Comparison of ENCODE assay signal across 21 cellular contexts in the genomic region with DNA sequence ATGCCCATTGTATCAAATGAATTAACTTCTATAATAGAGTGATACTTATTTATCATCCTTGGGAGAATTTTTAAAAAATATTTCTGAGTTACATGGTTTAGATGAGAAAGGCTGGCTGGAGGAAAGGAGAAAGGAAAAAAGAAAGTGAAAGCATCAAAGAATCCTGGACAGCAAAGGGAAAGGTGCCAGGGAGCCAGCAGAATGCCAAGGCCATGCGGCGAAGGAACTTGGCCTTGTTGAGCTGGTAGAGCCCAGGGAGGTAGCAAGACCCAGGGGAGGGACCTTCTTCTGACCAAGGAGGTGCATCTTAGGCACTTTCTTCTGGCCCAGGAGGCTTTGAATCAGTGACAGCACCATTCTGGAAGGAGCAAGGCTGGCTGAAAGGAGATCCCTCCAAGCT.
A peak's percentile ranks its signal among the peaks of the same experiment; 100 is the strongest.
DNase-seq lines count a peak whose midpoint lies in the region; TF ChIP-seq lines count a peak whose summit lies in the region.
"Had no signal": no experiment of that assay in that cellular context is flagged by ENCODE, and none has a peak within 500 bp of the region (broad histone marks: within the 10 kb centered on the region; RNA-seq: fewer than 3 reads in every experiment).

No MANE protein-coding gene starts in this region.

- H3K4me1 ChIP-seq in mammary epithelial cell (ENCODE audit: insufficient read depth, low read length): peaks cover 13% of the 10 kb centered on the region
- no peaks in the 10 kb centered on the region for H3K4me1 ChIP-seq in fibroblast of lung (ENCODE audit: control insufficient read depth, extremely low read depth, insufficient read depth, low read length)
- peaks cover 7% of the 10 kb centered on the region for H3K4me1 ChIP-seq in mesendoderm (ENCODE audit: control insufficient read depth, low read depth, low read length)
- H3K4me1 ChIP-seq in stomach: peaks cover 0 to 8% (median 5%) of the 10 kb centered on the region in 4 donors

- no peak overlapping the region for H3K4me3 Mint-ChIP-seq in MCF 10A (ENCODE audit: unreplicated experiment)
- no peak overlapping the region for H3K4me3 Mint-ChIP-seq in HFFc6
- H3K4me3 Mint-ChIP-seq: B cell had no signal

- no peak for TF ChIP-seq CTCF in mammary epithelial cell (conservative IDR thresholded peaks at IDR 0.05 in 1 of 2, IDR thresholded peaks at IDR 0.05 in 1 of 2; ENCODE audit: extremely low read depth in 1 of 2, insufficient read depth in 1 of 2, low read depth in 1 of 2, low read length in 2 of 2)
- TF ChIP-seq CTCF in MCF 10A (IDR thresholded peaks at IDR 0.05; ENCODE audit: unreplicated experiment): no peak
- TF ChIP-seq CTCF in fibroblast of lung (conservative IDR thresholded peaks at IDR 0.05 in 1 of 2, IDR thresholded peaks at IDR 0.05 in 1 of 2; ENCODE audit: low read depth in 1 of 2, low read length in 2 of 2): no peak
- no peak for TF ChIP-seq CTCF in stomach (IDR thresholded peaks at IDR 0.05)
- TF ChIP-seq CTCF in HFFc6 (IDR thresholded peaks at IDR 0.05): no peak

- no peak overlapping the region for H3K18ac ChIP-seq in mesendoderm (ENCODE audit: low read length)

- WGBS in mammary epithelial cell (ENCODE audit: low coverage, missing lambda C conversion rate): 71% methylated on average over 2 of the region's 2 CpGs
- WGBS in mesendoderm (ENCODE audit: extremely low coverage, insufficient coverage, low lambda C conversion rate): no CpG with 5 or more reads among the region's 2 CpGs
- 37 to 80% (median 39%) methylated on average over 2 of the region's 2 CpGs for WGBS in stomach, 5 donors

- H3K36me3 Mint-ChIP-seq in MCF 10A (ENCODE audit: insufficient read depth, unreplicated experiment) (no peaks in the 10 kb centered on the region), HFFc6 (ENCODE audit: low read depth) (no peaks in the 10 kb centered on the region)

- H3K27ac ChIP-seq in mammary epithelial cell (ENCODE audit: insufficient read depth, low read depth, low read length) (no peak overlapping the region), fibroblast of lung (ENCODE audit: insufficient read depth, low read length) (no peak overlapping the region), mesendoderm (ENCODE audit: low read depth, low read length) (no peak overlapping the region), stomach (peak overlapping the region in 1 of 5 donors; percentile 50)
- H3K27ac ChIP-seq: 22Rv1, RWPE1 had no signal

- H3K9me3 ChIP-seq in mammary epithelial cell (replicated peaks; ENCODE audit: insufficient read depth, low read length) (no peaks in the 10 kb centered on the region), fibroblast of lung (ENCODE audit: control insufficient read depth, insufficient read depth, low read depth, low read length) (no peaks in the 10 kb centered on the region), stomach (no peaks in the 10 kb centered on the region)

- H4K5ac ChIP-seq in mesendoderm (ENCODE audit: low read length): no peak overlapping the region

- no peak overlapping the region for H3K4me2 ChIP-seq in mammary epithelial cell (ENCODE audit: insufficient read depth, low read depth, low read length)
- no peak overlapping the region for H3K4me2 ChIP-seq in fibroblast of lung (ENCODE audit: extremely low read depth, insufficient read depth, low read length)
- H3K4me2 ChIP-seq in mesendoderm (ENCODE audit: low read length): no peak overlapping the region

- POLR2A ChIA-PET in MCF 10A (lab: Yijun Ruan, JAX): no interaction called here

- H2AK5ac ChIP-seq in mesendoderm (ENCODE audit: low read length): peak overlapping the region; percentile 89

- peaks cover 25% of the 10 kb centered on the region for H3K4me1 Mint-ChIP-seq in MCF 10A (ENCODE audit: insufficient read depth, unreplicated experiment)
- peaks cover 9% of the 10 kb centered on the region; the same call in 1 of the 2 replicates for H3K4me1 Mint-ChIP-seq in HFFc6 (ENCODE audit: low read depth)
- H3K4me1 Mint-ChIP-seq: B cell had no signal

- DNase-seq in mammary epithelial cell (no peak), MCF 10A (ENCODE audit: unreplicated experiment) (no peak), fibroblast of lung (ENCODE audit: low read depth in 2 of 2) (no peak), mesendoderm (no peak), stomach (peak; percentile 72), HFFc6 (no peak), kidney glomerular epithelial cell (lab: John Stamatoyannopoulos, UW) (no peak), NCI-H345 treated with DMSO at 0.1 percent for 48 hours (lab: John Stamatoyannopoulos, UW; ENCODE audit: unreplicated experiment) (no peak)
- DNase-seq: DMS 273 treated with DMSO at 0.1 percent for 48 hours, DND-41, GDM1, H7, NCI-H187, NCI-H2107, NCI-H2227 treated with DMSO at 0.1 percent for 48 hours, NCI-H524, NCI-H82, PC-3 had no signal

- H3K56ac ChIP-seq in mesendoderm (ENCODE audit: low read length): no peak overlapping the region

- dilution Hi-C loops in mammary epithelial cell (cut with HindIII; ENCODE audit: low sequenced_read_pairs): no loop called here

- TF ChIP-seq EP300 in stomach (IDR thresholded peaks at IDR 0.05): no peak

- H3K27me3 Mint-ChIP-seq in MCF 10A (ENCODE audit: insufficient read depth, unreplicated experiment) (no peaks in the 10 kb centered on the region), HFFc6 (ENCODE audit: insufficient read depth) (peaks cover 7% of the 10 kb centered on the region)

- H3K79me2 ChIP-seq in mammary epithelial cell (ENCODE audit: insufficient read depth, low read length) (no peaks in the 10 kb centered on the region), fibroblast of lung (ENCODE audit: control insufficient read depth, insufficient read depth, low read length) (no peaks in the 10 kb centered on the region), mesendoderm (ENCODE audit: control insufficient read depth, insufficient read depth, low read length) (no peaks in the 10 kb centered on the region)

- H3K4ac ChIP-seq in mesendoderm (ENCODE audit: low read depth, low read length): no peak overlapping the region

- H3K79me1 ChIP-seq in mesendoderm (ENCODE audit: low read length): no peaks in the 10 kb centered on the region

- intact Hi-C loops in mammary epithelial cell (cut with micrococcal nuclease): no loop called here
- intact Hi-C loops in MCF 10A (cut with micrococcal nuclease): no loop called here
- intact Hi-C loops in stomach (cut with DNase I; ENCODE audit: low total_unique reads): no loop called here

- no peaks in the 10 kb centered on the region for H4K20me1 ChIP-seq in mammary epithelial cell (ENCODE audit: insufficient read depth, low read length)
- H4K20me1 ChIP-seq in fibroblast of lung (ENCODE audit: control insufficient read depth, extremely low read depth, insufficient read depth, low read length): no peaks in the 10 kb centered on the region

- H3K9me3 Mint-ChIP-seq in MCF 10A (ENCODE audit: unreplicated experiment) (no peaks in the 10 kb centered on the region), HFFc6 (no peaks in the 10 kb centered on the region)

- BruUV-seq in mammary epithelial cell (replicated peaks; lab: Mats Ljungman, UMichigan): no TSS peak
- BruUV-seq in MCF 10A (replicated peaks; lab: Mats Ljungman, UMichigan): no TSS peak

- no peak overlapping the region for H3K23ac ChIP-seq in mesendoderm (ENCODE audit: low read length)

- no peak overlapping the region for H3K27ac Mint-ChIP-seq in MCF 10A (ENCODE audit: low read depth, unreplicated experiment)
- H3K27ac Mint-ChIP-seq in HFFc6: no peak overlapping the region
- H3K27ac Mint-ChIP-seq: B cell had no signal

- CTCF ChIA-PET in mammary epithelial cell (lab: Charles Lee; ENCODE audit: low non-redundant PET): no interaction called here
- CTCF ChIA-PET in MCF 10A (lab: Yijun Ruan, JAX): interaction anchor here (0.5 kb wide), 1 partner anchor 53 kb away, joined by 3 read pairs; no protein-coding TSS in a partner anchor

- no peak overlapping the region for H3K9ac ChIP-seq in mammary epithelial cell (ENCODE audit: insufficient read depth, low read length)
- no peak overlapping the region for H3K9ac ChIP-seq in fibroblast of lung (ENCODE audit: insufficient read depth, low read length)
- no peak overlapping the region for H3K9ac ChIP-seq in mesendoderm (ENCODE audit: low read length)

- H4K8ac ChIP-seq in mesendoderm (ENCODE audit: low read depth, low read length): no peak overlapping the region

- H3K27me3 ChIP-seq in mammary epithelial cell (ENCODE audit: insufficient read depth, low read length) (no peaks in the 10 kb centered on the region), fibroblast of lung (ENCODE audit: control insufficient read depth, insufficient read depth, low read length) (no peaks in the 10 kb centered on the region), mesendoderm (ENCODE audit: insufficient read depth, low read length, poor library complexity) (no peaks in the 10 kb centered on the region), stomach (no peaks in the 10 kb centered on the region)

- TF ChIP-seq POLR2A in stomach (IDR thresholded peaks at IDR 0.05): no peak

- H2AFZ ChIP-seq in mammary epithelial cell (ENCODE audit: low read depth, low read length) (peak overlapping the region; percentile 9), fibroblast of lung (ENCODE audit: low read length) (peak overlapping the region; percentile 18)

- H3K4me3 ChIP-seq in mammary epithelial cell (replicated peaks in 1 of 3; ENCODE audit: insufficient read depth in 1 of 3, low read depth in 2 of 3, low read length in 3 of 3) (no peak overlapping the region), fibroblast of lung (replicated peaks in 1 of 4; ENCODE audit: control extremely low read depth in 1 of 4, insufficient read depth in 1 of 4, low read depth in 3 of 4, low read length in 4 of 4) (no peak overlapping the region), mesendoderm (ENCODE audit: low read length) (no peak overlapping the region), stomach (no peak overlapping the region)

- in situ Hi-C loops in mammary epithelial cell (cut with MboI; ENCODE audit: low sequenced_read_pairs in 2 of 2): no loop called here

- no peak overlapping the region for H2BK15ac ChIP-seq in mesendoderm (replicated peaks; ENCODE audit: low read depth)

- no peak overlapping the region for H2BK5ac ChIP-seq in mesendoderm (ENCODE audit: low read length)

- no peak overlapping the region for H2BK120ac ChIP-seq in mesendoderm (ENCODE audit: low read depth, low read length)

- H3K36me3 ChIP-seq in mammary epithelial cell (ENCODE audit: insufficient read depth, low read length) (no peaks in the 10 kb centered on the region), fibroblast of lung (ENCODE audit: control insufficient read depth, insufficient read depth, low read length) (no peaks in the 10 kb centered on the region), mesendoderm (ENCODE audit: control insufficient read depth, insufficient read depth, low read length) (no peaks in the 10 kb centered on the region), stomach (no peaks in the 10 kb centered on the region)
